Comparison of ENCODE assay signal across 20 cellular contexts in the genomic region with DNA sequence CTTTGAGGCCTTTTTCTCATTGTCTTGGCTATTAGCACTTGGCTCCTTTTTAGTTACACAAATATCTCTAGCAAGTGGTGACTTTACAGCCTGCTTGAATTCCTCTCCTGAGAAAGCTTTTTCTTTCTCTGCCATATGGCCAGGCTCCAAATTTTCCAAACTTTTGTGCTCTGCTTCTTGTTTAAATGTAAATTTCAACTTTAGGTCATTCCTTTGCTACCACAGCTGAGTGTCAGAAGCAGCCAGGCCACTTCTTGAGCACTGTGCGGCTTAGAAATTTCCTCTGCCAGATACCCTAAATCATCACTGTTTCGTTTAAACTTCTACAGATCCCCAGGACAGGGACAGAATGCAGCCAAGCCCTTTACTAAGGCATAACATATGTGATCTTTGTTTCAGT.
DNase-seq lines count a peak whose midpoint lies in the region; TF ChIP-seq lines count a peak whose summit lies in the region.
"Had no signal": no experiment of that assay in that cellular context is flagged by ENCODE, and none has a peak within 500 bp of the region (broad histone marks: within the 10 kb centered on the region; RNA-seq: fewer than 3 reads in every experiment).

No MANE protein-coding gene starts in this region.

- H3K9ac ChIP-seq in BLaER1 treated with 17β-estradiol and CSF1 and Interleukin-3, amounts not matched to agents 10 nM and 100 nM, result peak overlapping the region in 7 of 11 experiments; percentile 1 to 61 (median 56); a peak in 9 of 22 replicates
- H3K9ac ChIP-seq in rectal smooth muscle tissue (ENCODE audit: low read length), result no peak overlapping the region
- H3K9ac ChIP-seq: BLaER1 had no signal

- TF ChIP-seq CTCF in fibroblast of mammary gland (conservative IDR thresholded peaks at IDR 0.05; ENCODE audit: control insufficient read depth, insufficient read depth, low read depth, low read length), result no peak

- peak overlapping the region; percentile 50 to 93 (median 88); a peak in 21 of 22 replicates for H3K27ac ChIP-seq in BLaER1 treated with 17β-estradiol and CSF1 and Interleukin-3, amounts not matched to agents 10 nM and 100 nM
- H3K27ac ChIP-seq in rectal smooth muscle tissue (ENCODE audit: low read depth, low read length), result peak overlapping the region; percentile 15
- H3K27ac ChIP-seq: BLaER1, HL-60 had no signal

- H3K9me3 ChIP-seq in BLaER1 treated with 17β-estradiol and CSF1 and Interleukin-3, amounts not matched to agents 10 nM and 100 nM (replicated peaks in 1 of 11), result peaks cover 17 to 54% (median 27%) of the 10 kb centered on the region in 11 experiments; a peak in 21 of 22 replicates

- H4K20me1 ChIP-seq in BLaER1 treated with 17β-estradiol and CSF1 and Interleukin-3, amounts not matched to agents 10 nM and 100 nM, result no peaks in the 10 kb centered on the region
- H4K20me1 ChIP-seq: BLaER1 had no signal

- H3K4me2 ChIP-seq in BLaER1 treated with 17β-estradiol and CSF1 and Interleukin-3, amounts not matched to agents 10 nM and 100 nM, result peak overlapping the region in 8 of 11 experiments; percentile 19 to 74 (median 65); a peak in 15 of 22 replicates
- H3K4me2 ChIP-seq: BLaER1 had no signal

- H3K27me3 ChIP-seq in BLaER1 treated with 17β-estradiol and CSF1 and Interleukin-3, amounts not matched to agents 10 nM and 100 nM, result no peaks in the 10 kb centered on the region
- H3K27me3 ChIP-seq in rectal smooth muscle tissue (ENCODE audit: control insufficient read depth, insufficient read depth, low read length), result no peaks in the 10 kb centered on the region
- H3K27me3 ChIP-seq: BLaER1 had no signal

- 0 out of 22 replicates have a peak, but pooled peaks cover 0 to 9% (median 0%) of the 10 kb centered on the region in 11 experiments for H3K36me3 ChIP-seq in BLaER1 treated with 17β-estradiol and CSF1 and Interleukin-3, amounts not matched to agents 10 nM and 100 nM
- H3K36me3 ChIP-seq in rectal smooth muscle tissue (ENCODE audit: control insufficient read depth, insufficient read depth, low read length), result no peaks in the 10 kb centered on the region
- H3K36me3 ChIP-seq: BLaER1 had no signal

- peaks cover 0 to 74% (median 29%) of the 10 kb centered on the region in 10 experiments; a peak in 17 of 20 replicates for H3K4me1 ChIP-seq in BLaER1 treated with 17β-estradiol and CSF1 and Interleukin-3, amounts not matched to agents 10 nM and 100 nM
- no peaks in the 10 kb centered on the region for H3K4me1 ChIP-seq in rectal smooth muscle tissue (ENCODE audit: control insufficient read depth, insufficient read depth, low read length)

- DNase-seq in MV-4-11 (lab: John Stamatoyannopoulos, UW) (peak; percentile 64), fibroblast of mammary gland (ENCODE audit: low read depth) (peak; percentile 19), NCI-H748 (lab: John Stamatoyannopoulos, UW; ENCODE audit: unreplicated experiment) (no peak), cerebellum (ENCODE audit: low spot score) (no peak), AG08395 (ENCODE audit: low spot score) (no peak)
- no peak for DNase-seq in activated naive CD4-positive, alpha-beta T cell treated with anti-CD3 and anti-CD28 coated beads, Interleukin-2, amount 50 U/mL, for 16 hours
- DNase-seq: ACHN; CD8-positive, alpha-beta T cell; COR-L47; DMS 273 treated with DMSO at 0.1 percent for 48 hours; DMS53; DND-41; EL; GOT3; H7; HFFc6 had no signal

- H3K4me3 ChIP-seq in BLaER1 treated with 17β-estradiol and CSF1 and Interleukin-3, amounts not matched to agents 10 nM and 100 nM, result 0 out of 20 replicates have a peak overlapping the region, but pooled peaks of 1 of the 10 experiments have one; percentile 21
- H3K4me3 ChIP-seq in fibroblast of mammary gland (ENCODE audit: control insufficient read depth, low read depth, low read length) (no peak overlapping the region), rectal smooth muscle tissue (ENCODE audit: low read length) (no peak overlapping the region)
- H3K4me3 ChIP-seq: BLaER1 had no signal

Comparison
In these comparisons a context has a peak if more than half of its experiments do, and no peak if none do; other contexts are left out.
1. DNase-seq: peak in MV-4-11 (single experiment) and fibroblast of mammary gland (single experiment); none in NCI-H748 (single experiment), cerebellum (single experiment), AG08395 (single experiment) and activated naive CD4-positive, alpha-beta T cell treated with anti-CD3 and anti-CD28 coated beads, Interleukin-2, amount 50 U/mL, for 16 hours (single experiment).